Comparison of ENCODE assay signal across 1 cellular context in genomic region chr14:94175403-94176146, GRCh38.
TF ChIP-seq lines count a peak whose summit lies in the region.

No MANE protein-coding gene starts in this region.

TF ChIP-seq in HepG2, 621 proteins besides CTCF, POLR2A, EP300 and RAD21:
- TF ChIP-seq, protein P1, sequence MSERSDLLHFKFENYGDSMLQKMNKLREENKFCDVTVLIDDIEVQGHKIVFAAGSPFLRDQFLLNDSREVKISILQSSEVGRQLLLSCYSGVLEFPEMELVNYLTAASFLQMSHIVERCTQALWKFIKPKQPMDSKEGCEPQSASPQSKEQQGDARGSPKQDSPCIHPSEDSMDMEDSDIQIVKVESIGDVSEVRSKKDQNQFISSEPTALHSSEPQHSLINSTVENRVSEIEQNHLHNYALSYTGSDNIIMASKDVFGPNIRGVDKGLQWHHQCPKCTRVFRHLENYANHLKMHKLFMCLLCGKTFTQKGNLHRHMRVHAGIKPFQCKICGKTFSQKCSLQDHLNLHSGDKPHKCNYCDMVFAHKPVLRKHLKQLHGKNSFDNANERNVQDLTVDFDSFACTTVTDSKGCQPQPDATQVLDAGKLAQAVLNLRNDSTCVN (CRISPR knock-in tag; IDR thresholded peaks at IDR 0.05; ENCODE audit: borderline replicate concordance) = no peak
- no peak for TF ChIP-seq SNAI1 (CRISPR knock-in tag; IDR thresholded peaks at IDR 0.05; ENCODE audit: borderline replicate concordance)
- TF ChIP-seq ZNF317 (CRISPR knock-in tag; IDR thresholded peaks at IDR 0.05) = peak; percentile 60; the same call in 1 of the 2 replicates
- TF ChIP-seq ASH2L (IDR thresholded peaks at IDR 0.05; ENCODE audit: insufficient read length, low read depth, low read length) = peak; percentile 4
- TF ChIP-seq ATM (IDR thresholded peaks at IDR 0.05; ENCODE audit: borderline replicate concordance) = no peak
- no peak for TF ChIP-seq NR3C1 (CRISPR knock-in tag; IDR thresholded peaks at IDR 0.05)
- no peak for TF ChIP-seq GRHL1 (CRISPR knock-in tag; conservative IDR thresholded peaks at IDR 0.05)
- no peak for TF ChIP-seq BCLAF1 (IDR thresholded peaks at IDR 0.05)
- TF ChIP-seq RARA (CRISPR knock-in tag; IDR thresholded peaks at IDR 0.05) = 0 out of 2 replicates have a peak, but pooled peaks have one; percentile 8
- 0 out of 2 replicates have a peak, but pooled peaks have one; percentile 1 for TF ChIP-seq TFDP1 (CRISPR knock-in tag; IDR thresholded peaks at IDR 0.05; ENCODE audit: borderline replicate concordance)
- 0 out of 2 replicates have a peak, but pooled peaks have one; percentile 28 for TF ChIP-seq ZNF510 (CRISPR knock-in tag; IDR thresholded peaks at IDR 0.05; ENCODE audit: low read depth)
- peak; percentile 49 for TF ChIP-seq SAP130 (CRISPR knock-in tag; IDR thresholded peaks at IDR 0.05; ENCODE audit: low read depth)
- TF ChIP-seq ZSCAN12 (CRISPR knock-in tag; IDR thresholded peaks at IDR 0.05) = no peak
- 0 out of 2 replicates have a peak, but pooled peaks have one; percentile 8 for TF ChIP-seq THRA (CRISPR knock-in tag; IDR thresholded peaks at IDR 0.05; ENCODE audit: borderline replicate concordance)
- TF ChIP-seq, protein P2, sequence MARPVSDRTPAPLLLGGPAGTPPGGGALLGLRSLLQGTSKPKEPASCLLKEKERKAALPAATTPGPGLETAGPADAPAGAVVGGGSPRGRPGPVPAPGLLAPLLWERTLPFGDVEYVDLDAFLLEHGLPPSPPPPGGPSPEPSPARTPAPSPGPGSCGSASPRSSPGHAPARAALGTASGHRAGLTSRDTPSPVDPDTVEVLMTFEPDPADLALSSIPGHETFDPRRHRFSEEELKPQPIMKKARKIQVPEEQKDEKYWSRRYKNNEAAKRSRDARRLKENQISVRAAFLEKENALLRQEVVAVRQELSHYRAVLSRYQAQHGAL (CRISPR knock-in tag; IDR thresholded peaks at IDR 0.05; ENCODE audit: not compliant biosample characterization) = no peak
